In genomic region chr9:137027369-137028012, GRCh38 we compare ENCODE assay signal across 9 cellular contexts. TPM values are rescaled to one million over a fixed set of nuclear protein-coding genes. Genes with fewer than 3 reads are reported as not detected.
DNase-seq lines count a peak whose midpoint lies in the region; ATAC-seq, FAIRE-seq and TF ChIP-seq lines count a peak whose summit lies in the region.
"Had no signal": no experiment of that assay in that cellular context is flagged by ENCODE, and none has a peak within 500 bp of the region (broad histone marks: within the 10 kb centered on the region; RNA-seq: fewer than 3 reads in every experiment).

No MANE protein-coding gene starts in this region.

- TF ChIP-seq CTCF in DND-41 (IDR thresholded peaks at IDR 0.05; ENCODE audit: borderline replicate concordance, extremely low read depth, low read length, poor library complexity, severe bottlenecking) = no peak
- TF ChIP-seq CTCF in PC-9 (conservative IDR thresholded peaks at IDR 0.05) = no peak

- peak overlapping the region; percentile 60 for H3K9ac ChIP-seq in DND-41 (ENCODE audit: low read depth, low read length)
- H3K9ac ChIP-seq in endocrine pancreas (ENCODE audit: control insufficient read depth, insufficient read depth, low read length) = peak overlapping the region; percentile 56

- H3K9me2 ChIP-seq in PC-9 (ENCODE audit: insufficient read depth) = no peaks in the 10 kb centered on the region

- peaks cover 8% of the 10 kb centered on the region for H4K20me1 ChIP-seq in DND-41 (ENCODE audit: insufficient read depth, low read length)
- H4K20me1 ChIP-seq in PC-9 (ENCODE audit: insufficient read depth) = no peaks in the 10 kb centered on the region

- H3K4me2 ChIP-seq in DND-41 (ENCODE audit: insufficient read depth, low read length) = peak overlapping the region; percentile 100
- peak overlapping the region; percentile 81 for H3K4me2 ChIP-seq in PC-9

- no peaks in the 10 kb centered on the region for H3K9me3 ChIP-seq in DND-41 (ENCODE audit: insufficient read depth, low read length, severe bottlenecking)
- no peaks in the 10 kb centered on the region for H3K9me3 ChIP-seq in PC-9 (ENCODE audit: insufficient read depth, low read depth)
- no peaks in the 10 kb centered on the region for H3K9me3 ChIP-seq in endocrine pancreas (ENCODE audit: control insufficient read depth, low read length)
- H3K9me3 ChIP-seq in neuron (ENCODE audit: low read length) = no peaks in the 10 kb centered on the region

- ATAC-seq in DND-41 (ENCODE audit: insufficient read depth, low read depth) = no peak

- POLR2A ChIA-PET in PC-9 (lab: Charles Lee; ENCODE audit: unreplicated experiment) = no interaction called here

- H3K27me3 ChIP-seq in DND-41 (ENCODE audit: insufficient read depth, low read length, poor library complexity) (no peaks in the 10 kb centered on the region), PC-9 (ENCODE audit: insufficient read depth, low read depth) (no peaks in the 10 kb centered on the region), endocrine pancreas (ENCODE audit: control insufficient read depth, insufficient read depth, low read length) (no peaks in the 10 kb centered on the region), neuron (ENCODE audit: insufficient read depth, low read length) (no peaks in the 10 kb centered on the region)

- no peak for FAIRE-seq in frontal cortex (lab: Jason Lieb, UNC)

- 0 out of 2 replicates have a peak, but pooled peaks cover 4% of the 10 kb centered on the region for H3F3A ChIP-seq in PC-9 (ENCODE audit: insufficient read depth, low read depth)

- CTCF ChIA-PET in PC-9 (lab: Charles Lee) = interaction anchor here (0.6 to 1.1 kb wide), 2 partner anchors 49 to 176 kb away, joined by 4 to 9 read pairs; no protein-coding TSS in a partner anchor

- H3K36me3 ChIP-seq in DND-41 (ENCODE audit: insufficient read depth, low read length) (no peaks in the 10 kb centered on the region), PC-9 (ENCODE audit: low read depth) (no peaks in the 10 kb centered on the region), endocrine pancreas (ENCODE audit: control insufficient read depth, insufficient read depth, low read length) (no peaks in the 10 kb centered on the region), neuron (ENCODE audit: insufficient read depth, low read length) (no peaks in the 10 kb centered on the region)

- H2AFZ ChIP-seq in DND-41 (ENCODE audit: low read depth, low read length) = no peak overlapping the region
- H2AFZ ChIP-seq in PC-9 = peak overlapping the region; percentile 74; the same call in 1 of the 2 replicates
- H2AFZ ChIP-seq in neuron (ENCODE audit: low read depth, low read length) = peak overlapping the region; percentile 67

- H3K4me3 ChIP-seq in DND-41 (ENCODE audit: low read depth in 1 of 2, low read length in 2 of 2) (peak overlapping the region; percentile 16 to 76; a peak in 3 of 4 replicates), PC-9 (peak overlapping the region; percentile 54; the same call in 1 of the 2 replicates), endocrine pancreas (ENCODE audit: control insufficient read depth, insufficient read depth, low read length) (no peak overlapping the region), neuron (ENCODE audit: low read length) (peak overlapping the region; percentile 58)

- no peak overlapping the region for H3K27ac ChIP-seq in DND-41 (ENCODE audit: low read length)
- H3K27ac ChIP-seq in PC-9 = no peak overlapping the region

- DNase-seq in DND-41 (no peak), PC-9 (peak in 1 of 2 experiments; percentile 51), NCI-H2081 treated with DMSO at 0.1 percent for 48 hours (lab: John Stamatoyannopoulos, UW) (no peak), frontal cortex (ENCODE audit: low spot score in 2 of 2) (no peak), 8988T (no peak)
- DNase-seq in stimulated activated CD4-positive, alpha-beta T cell treated with anti-CD3 and anti-CD28 coated beads, Interleukin-15, amount 100 ng/mL, for 24 hours = no peak

- intact Hi-C loops in PC-9 (cut with micrococcal nuclease; ENCODE audit: unreplicated experiment) = loop anchor here (5.0 kb wide), 1 partner anchor 180 kb away; the partner anchor contains the start of gene PHPT1

- H3K4me1 ChIP-seq in DND-41 (ENCODE audit: insufficient read depth, low read length) = peaks cover 28% of the 10 kb centered on the region
- H3K4me1 ChIP-seq in PC-9 (replicated peaks; ENCODE audit: insufficient read depth) = peaks cover 8% of the 10 kb centered on the region; the same call in 1 of the 2 replicates
- H3K4me1 ChIP-seq in endocrine pancreas (ENCODE audit: control insufficient read depth, insufficient read depth, low read length) = no peaks in the 10 kb centered on the region
- peaks cover 33% of the 10 kb centered on the region for H3K4me1 ChIP-seq in neuron (ENCODE audit: insufficient read depth, low read length)

- BruUV-seq in PC-9 (replicated peaks; lab: Mats Ljungman, UMichigan) = no TSS peak

- H3K79me2 ChIP-seq in DND-41 (ENCODE audit: insufficient read depth, low read length) (no peaks in the 10 kb centered on the region), PC-9 (ENCODE audit: low read depth) (no peaks in the 10 kb centered on the region)

RNA-seq across cellular contexts. Expression of gene ABCA2, which starts 0.5 kb away (rescaled TPM):
- 79.2 and 115 TPM in 2 replicates for total RNA-seq in PC-9 (2021)
- 20.8 TPM for total RNA-seq in frontal cortex

RNA-seq across cellular contexts. Expression of gene FUT7, which starts 4.4 kb away (rescaled TPM):
- not detected in 2 replicates for total RNA-seq in PC-9 (2021)
- not detected for total RNA-seq in frontal cortex
- total RNA-seq: NCI-H460 had no signal

RNA-seq across cellular contexts. Expression of gene NPDC1, which starts 18.5 kb away (rescaled TPM):
- total RNA-seq in PC-9 (2021) (89.8 and 137 TPM in 2 replicates), frontal cortex (16.3 TPM)

RNA-seq across cellular contexts. Expression of gene ENTPD2, which starts 26.4 kb away (rescaled TPM):
- total RNA-seq in PC-9 (2021) (9.0 and 14.1 TPM in 2 replicates), frontal cortex (0.82 TPM)
- total RNA-seq: NCI-H460 had no signal

RNA-seq across cellular contexts. Expression of gene CLIC3, which starts 31.1 kb away (rescaled TPM):
- total RNA-seq in PC-9 (2021) = 24.1 and 39.7 TPM in 2 replicates
- total RNA-seq in frontal cortex = not detected
